Comparison of ENCODE assay signal across 8 cellular contexts in genomic region chr11:9565822-9566560, GRCh38. TPM values are rescaled to one million over a fixed set of nuclear protein-coding genes. Genes with fewer than 3 reads are reported as not detected.
A peak's percentile ranks its signal among the peaks of the same experiment; 100 is the strongest.
DNase-seq lines count a peak whose midpoint lies in the region; ATAC-seq, FAIRE-seq and TF ChIP-seq lines count a peak whose summit lies in the region.

No MANE protein-coding gene starts in this region.

- TF ChIP-seq CTCF in D721Med (IDR thresholded peaks at IDR 0.05; ENCODE audit: insufficient read depth, missing control alignments) (no peak), cardiac muscle cell (IDR thresholded peaks at IDR 0.05; ENCODE audit: low read depth, low read length) (no peak)

- H3K36me3 ChIP-seq in cardiac muscle cell, result no peaks in the 10 kb centered on the region

- DNase-seq in D721Med (ENCODE audit: insufficient read length, low spot score) (no peak), HK-2 (ENCODE audit: unreplicated experiment) (peak; percentile 68), cardiac muscle cell (ENCODE audit: low read depth in 1 of 2, low spot score in 1 of 2) (peak; percentile 35 to 100), sciatic nerve (ENCODE audit: low spot score) (no peak), occipital lobe (lab: John Stamatoyannopoulos, UW) (no peak)
- DNase-seq in activated naive CD4-positive, alpha-beta T cell treated with anti-CD3 and anti-CD28 coated beads, Interleukin-2, amount 50 U/mL, for 16 hours, result peak; percentile 51

- intact Hi-C loops in sciatic nerve (cut with DNase I), result no loop called here

- no peaks in the 10 kb centered on the region for H3K9me3 ChIP-seq in cardiac muscle cell (ENCODE audit: low read depth)

- H3K27me3 ChIP-seq in cardiac muscle cell, result no peaks in the 10 kb centered on the region

- no peak overlapping the region for H3K4me3 ChIP-seq in cardiac muscle cell

- peak overlapping the region; percentile 98 for H3K27ac ChIP-seq in cardiac muscle cell

- FAIRE-seq in D721Med (lab: Jason Lieb, UNC), result peak; percentile 38

- peaks cover 35% of the 10 kb centered on the region for H3K4me1 ChIP-seq in cardiac muscle cell (ENCODE audit: low read depth)

- peak; percentile 87 for ATAC-seq in GM21423 (IDR thresholded peaks at IDR 0.05; ENCODE audit: unreplicated experiment)
- ATAC-seq in sciatic nerve, result peak; percentile 53

TF ChIP-seq in PFSK-1, 5 proteins besides CTCF, POLR2A, EP300 and RAD21:
- TF ChIP-seq SIN3A (IDR thresholded peaks at IDR 0.05; ENCODE audit: borderline replicate concordance, insufficient read depth, low read length), result peak; percentile 100
- TF ChIP-seq POLR2AphosphoS5 (IDR thresholded peaks at IDR 0.05; ENCODE audit: low read depth, low read length), result no peak; the same call in none of the 2 replicates
- TF ChIP-seq FOXP2 (optimal IDR thresholded peaks at IDR 0.05; ENCODE audit: borderline replicate concordance, extremely low read depth, extremely low read length, insufficient read depth), result peak; percentile 60
- TF ChIP-seq REST (IDR thresholded peaks at IDR 0.05; ENCODE audit: insufficient read depth in 1 of 2, low read depth in 2 of 2, low read length in 2 of 2), result peak in 1 of 2 experiments; percentile 71; a peak in 1 of 4 replicates
- no peak; the same call in 1 of the 2 replicates for TF ChIP-seq TAF1 (IDR thresholded peaks at IDR 0.05; ENCODE audit: borderline replicate concordance, insufficient read depth, low read length)

RNA-seq across cellular contexts. Expression of gene WEE1, which starts 7.5 kb away (rescaled TPM):
- polyA plus RNA-seq in PFSK-1 (2012; ENCODE audit: insufficient read length, low read depth), result 16.8 TPM
- total RNA-seq in cardiac muscle cell, result 63.8 and 95.9 TPM in 2 replicates
- 92.5 and 118 TPM in 2 replicates for polyA plus RNA-seq in cardiac muscle cell
- 13.8 TPM for total RNA-seq in sciatic nerve
- total RNA-seq in occipital lobe, result 17.3 TPM

Comparison
In these comparisons a context has a peak if more than half of its experiments do, and no peak if none do; other contexts are left out.
1. DNase-seq: peak in HK-2 (single experiment), activated naive CD4-positive, alpha-beta T cell treated with anti-CD3 and anti-CD28 coated beads, Interleukin-2, amount 50 U/mL, for 16 hours (single experiment) and cardiac muscle cell (2 of 2); none in D721Med (single experiment), sciatic nerve (single experiment) and occipital lobe (single experiment).